Comparison of ENCODE assay signal across 16 cellular contexts in genomic region chr14:76227450-76228050, GRCh38.
DNase-seq lines count a peak whose midpoint lies in the region; ATAC-seq, FAIRE-seq and TF ChIP-seq lines count a peak whose summit lies in the region.
"Had no signal": no experiment of that assay in that cellular context is flagged by ENCODE, and none has a peak within 500 bp of the region (broad histone marks: within the 10 kb centered on the region; RNA-seq: fewer than 3 reads in every experiment).

No MANE protein-coding gene starts in this region.

- H3K79me2 ChIP-seq in HepG2 (ENCODE audit: insufficient read depth, low read length): no peaks in the 10 kb centered on the region

- no peak; the same call in 1 of the 3 replicates for ATAC-seq in HepG2
- no peak for ATAC-seq in right lobe of liver
- ATAC-seq: upper lobe of right lung had no signal

- in situ Hi-C loops in HepG2 (cut with HindIII; ENCODE audit: extremely low pct_ligation_motif_present, low pct_unique_long_range_greater_than_20kb): no loop called here

- no peak overlapping the region for H2AFZ ChIP-seq in HepG2 (ENCODE audit: low read length)

- H3K36me3 ChIP-seq in HepG2 (replicated peaks in 1 of 2; ENCODE audit: control insufficient read depth in 1 of 2, insufficient read depth in 2 of 2, low read length in 2 of 2) (no peaks in the 10 kb centered on the region; a peak in 1 of 5 replicates), right lobe of liver (no peaks in the 10 kb centered on the region)
- H3K36me3 ChIP-seq: neutrophil, upper lobe of right lung had no signal

- no peak for FAIRE-seq in HepG2 (lab: Jason Lieb, UNC)

- DNase-seq in HepG2 (ENCODE audit: low spot score) (no peak), right lobe of liver (no peak), NOMO-1 treated with DMSO at 0.1 percent for 48 hours (lab: John Stamatoyannopoulos, UW; ENCODE audit: unreplicated experiment) (peak; percentile 66), epithelial cell of esophagus (ENCODE audit: low read depth) (peak; percentile 93), NCI-H1092 (lab: John Stamatoyannopoulos, UW) (no peak), midbrain (lab: John Stamatoyannopoulos, UW) (no peak), GDM1 (lab: John Stamatoyannopoulos, UW) (no peak), COLO668 (lab: John Stamatoyannopoulos, UW; ENCODE audit: unreplicated experiment) (no peak)
- DNase-seq: anterior cingulate cortex; DMS79 treated with DMSO at 0.1 percent for 48 hours; effector CD4-positive, alpha-beta T cell; hypothalamus; NCI-H446; SHP77; upper lobe of right lung had no signal

- no peak overlapping the region for H3K4me2 ChIP-seq in HepG2 (ENCODE audit: low read depth, low read length)

- no peak for TF ChIP-seq EP300 in HepG2 (IDR thresholded peaks at IDR 0.05; ENCODE audit: low read depth in 2 of 2, low read length in 2 of 2)
- TF ChIP-seq EP300 in HepG2 (CRISPR knock-in tag; IDR thresholded peaks at IDR 0.05; ENCODE audit: borderline replicate concordance): no peak

- H4K20me1 ChIP-seq in HepG2 (ENCODE audit: insufficient read depth, low read length): no peaks in the 10 kb centered on the region

- intact Hi-C loops in HepG2 (cut with micrococcal nuclease; ENCODE audit: unreplicated experiment) (no loop called here), right lobe of liver (cut with DNase I) (no loop called here)

- H3K9me3 ChIP-seq in HepG2 (ENCODE audit: low read length) (peaks cover 9% of the 10 kb centered on the region; the same call in 1 of the 2 replicates), right lobe of liver (peaks cover 0 to 5% (median 0%) of the 10 kb centered on the region in 4 donors)
- H3K9me3 ChIP-seq: neutrophil, upper lobe of right lung had no signal

- no peak for TF ChIP-seq POLR2A in HepG2 (IDR thresholded peaks at IDR 0.05; ENCODE audit: insufficient read depth in 1 of 2, low read depth in 2 of 2, low read length in 2 of 2)
- TF ChIP-seq POLR2A in right lobe of liver (IDR thresholded peaks at IDR 0.05): no peak

- no peak for TF ChIP-seq CTCF in HepG2 (CRISPR knock-in tag; IDR thresholded peaks at IDR 0.05)
- TF ChIP-seq CTCF in right lobe of liver (IDR thresholded peaks at IDR 0.05): no peak
- no peak for TF ChIP-seq CTCF in epithelial cell of esophagus (IDR thresholded peaks at IDR 0.05; ENCODE audit: insufficient read depth, low read depth, low read length, missing control alignments)

- H3K27me3 ChIP-seq in HepG2 (ENCODE audit: control insufficient read depth in 1 of 2, insufficient read depth in 2 of 2, low read length in 2 of 2): no peaks in the 10 kb centered on the region
- H3K27me3 ChIP-seq in right lobe of liver: no peaks in the 10 kb centered on the region
- H3K27me3 ChIP-seq: neutrophil, upper lobe of right lung had no signal

- H3K4me1 ChIP-seq in HepG2 (ENCODE audit: insufficient read depth, low read length) (peaks cover 22% of the 10 kb centered on the region), right lobe of liver (no peaks in the 10 kb centered on the region)
- H3K4me1 ChIP-seq: upper lobe of right lung had no signal

- H3K9ac ChIP-seq in HepG2 (ENCODE audit: insufficient read depth, low read depth, low read length): no peak overlapping the region

- no peak overlapping the region for H3K27ac ChIP-seq in HepG2 (ENCODE audit: extremely low read length, insufficient read depth, low read length)
- H3K27ac ChIP-seq in right lobe of liver: no peak overlapping the region
- H3K27ac ChIP-seq: neutrophil, upper lobe of right lung had no signal

- CTCF ChIA-PET in HepG2 (lab: Yijun Ruan, JAX; ENCODE audit: low intra/inter-chr PET ratio, low total read pairs): no interaction called here

- POLR2A ChIA-PET in HepG2 (lab: Yijun Ruan, JAX): interaction anchor here (0.9 kb wide), 1 partner anchor 125 kb away, joined by 3 read pairs; no protein-coding TSS in a partner anchor

- TF ChIP-seq RAD21 in HepG2 (CRISPR knock-in tag; IDR thresholded peaks at IDR 0.05): no peak

- WGBS in HepG2 (ENCODE audit: low lambda C conversion rate): 89% methylated on average over 10 of the region's 10 CpGs
- 74% methylated on average over 8 of the region's 10 CpGs for WGBS in right lobe of liver (ENCODE audit: insufficient coverage, low coverage, low lambda C conversion rate, missing lambda C conversion rate)

- no TSS peak for BruUV-seq in HepG2 (replicated peaks; lab: Mats Ljungman, UMichigan)

- H3K4me3 ChIP-seq in HepG2 (replicated peaks in 1 of 3; ENCODE audit: insufficient read depth in 1 of 3, low read depth in 2 of 3, low read length in 3 of 3) (no peak overlapping the region), right lobe of liver (no peak overlapping the region), epithelial cell of esophagus (ENCODE audit: low read length) (no peak overlapping the region)
- H3K4me3 ChIP-seq: upper lobe of right lung had no signal

TF ChIP-seq in HepG2, 621 proteins besides CTCF, POLR2A, EP300 and RAD21 (continues in another document):
- TF ChIP-seq HIVEP1 (CRISPR knock-in tag; IDR thresholded peaks at IDR 0.05) (no peak), PBX3 (CRISPR knock-in tag; IDR thresholded peaks at IDR 0.05; ENCODE audit: borderline replicate concordance) (no peak), CEBPG (CRISPR knock-in tag; IDR thresholded peaks at IDR 0.05) (peak; percentile 58), ZNF318 (CRISPR knock-in tag; IDR thresholded peaks at IDR 0.05) (no peak), ESRRA (CRISPR knock-in tag; IDR thresholded peaks at IDR 0.05; ENCODE audit: low read depth) (no peak), PAF1 (CRISPR knock-in tag; IDR thresholded peaks at IDR 0.05) (no peak), CAMTA2 (CRISPR knock-in tag; IDR thresholded peaks at IDR 0.05; ENCODE audit: borderline replicate concordance) (no peak), CEBPB (IDR thresholded peaks at IDR 0.05; ENCODE audit: borderline replicate concordance, low read depth, low read length) (peak; percentile 95)

Comparison
In these comparisons a context has a peak if more than half of its experiments do, and no peak if none do; other contexts are left out.
1. DNase-seq: peak in NOMO-1 treated with DMSO at 0.1 percent for 48 hours (single experiment) and epithelial cell of esophagus (single experiment); none in HepG2 (single experiment), right lobe of liver (0 of 3), NCI-H1092 (single experiment), midbrain (single experiment), GDM1 (single experiment) and COLO668 (single experiment).